ENCODE assay signal across 30 cellular contexts in the genomic region with DNA sequence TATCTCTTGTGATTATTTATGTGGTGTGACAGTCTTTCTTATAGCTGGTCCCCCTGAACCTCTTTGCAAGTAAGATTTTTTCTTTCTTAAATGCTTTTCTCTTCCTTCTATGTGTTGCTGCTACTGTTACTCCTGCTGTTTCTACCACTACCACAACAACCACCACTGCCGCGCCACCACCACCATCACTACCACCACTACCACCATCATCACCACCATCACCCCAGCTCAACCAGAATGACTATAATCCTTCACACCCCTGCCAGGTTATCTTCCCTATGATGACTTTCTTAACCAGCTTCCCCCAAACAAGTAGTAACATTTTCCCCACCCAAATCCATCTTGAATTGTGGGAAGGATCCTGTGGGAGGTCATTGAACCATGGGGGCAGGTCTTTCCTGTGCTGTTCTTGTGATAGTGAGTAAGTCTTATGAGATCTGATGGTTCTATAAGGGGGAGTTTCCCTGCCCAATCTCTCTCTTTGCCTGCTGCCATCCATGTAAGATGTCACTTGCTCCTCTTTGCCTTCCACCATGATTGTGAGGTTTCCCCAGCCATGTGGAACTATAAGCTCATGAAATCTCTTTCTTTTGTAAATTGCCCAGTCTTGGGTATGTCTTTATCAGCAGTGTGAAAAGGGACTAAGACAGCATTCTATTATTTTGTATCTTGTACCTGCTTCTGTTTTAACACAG. TPM values are rescaled to one million over a fixed set of nuclear protein-coding genes. Genes with fewer than 3 reads are reported as not detected.
DNase-seq lines count a peak whose midpoint lies in the region; ATAC-seq, FAIRE-seq and TF ChIP-seq lines count a peak whose summit lies in the region.
"Had no signal": no experiment of that assay in that cellular context is flagged by ENCODE, and none has a peak within 500 bp of the region (broad histone marks: within the 10 kb centered on the region; RNA-seq: fewer than 3 reads in every experiment).

No MANE protein-coding gene starts in this region.

- CTCF ChIA-PET in activated CD8-positive, alpha-beta T cell treated with anti-CD3 and anti-CD28 coated beads for 36 hours (lab: Charles Lee), result interaction anchor here (0.8 to 1.7 kb wide), 2 partner anchors 59 to 127 kb away, joined by 3 to 5 read pairs; no protein-coding TSS in a partner anchor

- H3K36me3 ChIP-seq in BLaER1 (peaks cover 30% of the 10 kb centered on the region), pancreas (no peaks in the 10 kb centered on the region)
- peaks cover 9% of the 10 kb centered on the region for H3K36me3 ChIP-seq in CD4-positive, CD25-positive, alpha-beta regulatory T cell (ENCODE audit: control insufficient read depth, insufficient read depth, low read length)
- H3K36me3 ChIP-seq: heart left ventricle, suprapubic skin, WERI-Rb-1 had no signal

- WGBS in pancreas, 2 donors, result 94 to 100% methylated on average over 2 of the region's 2 CpGs

- peaks cover 30% of the 10 kb centered on the region for H3K36me3 Mint-ChIP-seq in CD4-positive, CD25-positive, alpha-beta regulatory T cell
- H3K36me3 Mint-ChIP-seq in activated CD8-positive, alpha-beta T cell treated with anti-CD3 and anti-CD28 coated beads for 36 hours (ENCODE audit: low read depth), result peaks cover 10% of the 10 kb centered on the region
- peaks cover 0 to 4% (median 0%) of the 10 kb centered on the region in 3 donors for H3K36me3 Mint-ChIP-seq in immature natural killer cell

- H3K4me1 ChIP-seq in BLaER1 (peaks cover 83% of the 10 kb centered on the region), pancreas (peaks cover 6 to 27% (median 6%) of the 10 kb centered on the region in 3 donors)
- H3K4me1 ChIP-seq in CD4-positive, CD25-positive, alpha-beta regulatory T cell (ENCODE audit: control insufficient read depth, insufficient read depth, low read length, poor library complexity, severe bottlenecking), result peaks cover 66% of the 10 kb centered on the region
- H3K4me1 ChIP-seq: psoas muscle had no signal

- H3K9me3 ChIP-seq in BLaER1 (peaks cover 31% of the 10 kb centered on the region), pancreas (no peaks in the 10 kb centered on the region)
- H3K9me3 ChIP-seq in CD4-positive, CD25-positive, alpha-beta regulatory T cell (ENCODE audit: control insufficient read depth in 2 of 2, low read length in 2 of 2), result no peaks in the 10 kb centered on the region
- H3K9me3 ChIP-seq: heart left ventricle, psoas muscle, suprapubic skin had no signal

- peak overlapping the region in 3 of 4 donors; percentile 27 to 59 (median 59) for H3K4me3 Mint-ChIP-seq in CD4-positive, CD25-positive, alpha-beta regulatory T cell
- H3K4me3 Mint-ChIP-seq in activated CD8-positive, alpha-beta T cell treated with anti-CD3 and anti-CD28 coated beads for 36 hours, result peak overlapping the region; percentile 0
- peak overlapping the region; percentile 11 to 72 (median 33) for H3K4me3 Mint-ChIP-seq in immature natural killer cell
- H3K4me3 Mint-ChIP-seq: CD14-positive monocyte had no signal

- H4K20me1 ChIP-seq in BLaER1, result peaks cover 82% of the 10 kb centered on the region

- intact Hi-C loops in activated CD8-positive, alpha-beta T cell treated with anti-CD3 and anti-CD28 coated beads for 36 hours (cut with micrococcal nuclease), result no loop called here
- intact Hi-C loops in pancreas (cut with DNase I), result no loop called here

- no peak overlapping the region for H3K4me3 ChIP-seq in BLaER1
- H3K4me3 ChIP-seq in CD4-positive, CD25-positive, alpha-beta regulatory T cell (ENCODE audit: low read depth, low read length), result no peak overlapping the region
- H3K4me3 ChIP-seq in pancreas, result no peak overlapping the region
- H3K4me3 ChIP-seq: dorsolateral prefrontal cortex, heart left ventricle, psoas muscle, suprapubic skin had no signal

- no peak for TF ChIP-seq CTCF in activated CD8-positive, alpha-beta T cell treated with anti-CD3 and anti-CD28 coated beads for 36 hours (IDR thresholded peaks at IDR 0.05)
- TF ChIP-seq CTCF in pancreas (IDR thresholded peaks at IDR 0.05), result no peak

- H3K4me2 ChIP-seq in BLaER1, result 0 out of 2 replicates have a peak overlapping the region, but pooled peaks have one; percentile 45

- ATAC-seq in CD4-positive, CD25-positive, alpha-beta regulatory T cell (ENCODE audit: low read depth in 2 of 2), result no peak
- peak; percentile 27 for ATAC-seq in activated CD8-positive, alpha-beta T cell treated with anti-CD3 and anti-CD28 coated beads for 36 hours
- ATAC-seq in HG03354 (IDR thresholded peaks at IDR 0.05; ENCODE audit: poor library complexity, severe bottlenecking, unreplicated experiment) (no peak), pancreas (no peak)
- ATAC-seq: heart left ventricle, left ventricle myocardium superior, psoas muscle had no signal

- H3K9me3 Mint-ChIP-seq in CD4-positive, CD25-positive, alpha-beta regulatory T cell, result peaks cover 0 to 3% (median 0%) of the 10 kb centered on the region in 7 donors
- peaks cover 6% of the 10 kb centered on the region for H3K9me3 Mint-ChIP-seq in activated CD8-positive, alpha-beta T cell treated with anti-CD3 and anti-CD28 coated beads for 36 hours
- H3K9me3 Mint-ChIP-seq in immature natural killer cell, result no peaks in the 10 kb centered on the region

- H3K27me3 Mint-ChIP-seq in CD4-positive, CD25-positive, alpha-beta regulatory T cell, result no peaks in the 10 kb centered on the region
- H3K27me3 Mint-ChIP-seq in activated CD8-positive, alpha-beta T cell treated with anti-CD3 and anti-CD28 coated beads for 36 hours, result no peaks in the 10 kb centered on the region
- peaks cover 4 to 6% (median 6%) of the 10 kb centered on the region in 3 donors for H3K27me3 Mint-ChIP-seq in immature natural killer cell (ENCODE audit: low read depth in 3 of 3)

- H3K27me3 ChIP-seq in BLaER1 (no peaks in the 10 kb centered on the region), pancreas (no peaks in the 10 kb centered on the region)
- H3K27me3 ChIP-seq in CD4-positive, CD25-positive, alpha-beta regulatory T cell (ENCODE audit: control insufficient read depth, insufficient read depth, low read length), result no peaks in the 10 kb centered on the region
- H3K27me3 ChIP-seq: heart left ventricle had no signal

- peak overlapping the region; percentile 44 to 98 (median 80) for H3K27ac Mint-ChIP-seq in CD4-positive, CD25-positive, alpha-beta regulatory T cell
- peak overlapping the region; percentile 2 for H3K27ac Mint-ChIP-seq in activated CD8-positive, alpha-beta T cell treated with anti-CD3 and anti-CD28 coated beads for 36 hours
- H3K27ac Mint-ChIP-seq in immature natural killer cell, result peak overlapping the region; percentile 40 to 77 (median 63)

- DNase-seq in CD4-positive, CD25-positive, alpha-beta regulatory T cell, result no peak
- no peak for DNase-seq in activated CD8-positive, alpha-beta T cell treated with anti-CD3 and anti-CD28 coated beads for 36 hours
- DNase-seq in immature natural killer cell (peak in 1 of 3 donors; percentile 28), pancreas (no peak), anterior cingulate cortex (lab: John Stamatoyannopoulos, UW) (no peak)
- no peak for DNase-seq in effector CD8-positive, alpha-beta T cell (lab: John Stamatoyannopoulos, UW)
- DNase-seq: activated naive CD4-positive, alpha-beta T cell treated with Interleukin-2 at 50 U/mL for 16 hours; DND-41; dorsolateral prefrontal cortex; foreskin melanocyte; GF-D8; heart left ventricle; IMR-90; kidney; left ventricle myocardium superior; NCI-H1048; NCI-H1694; NCI-H446 treated with DMSO at 0.1 percent for 48 hours; NCI-H774; nucleus accumbens; psoas muscle; SIG-M5; stimulated activated CD4-positive, alpha-beta T cell treated with anti-CD3 and anti-CD28 coated beads, Interleukin-4, amount 100 ng/mL, for 1 hour; WERI-Rb-1 had no signal

- FAIRE-seq in pancreas (lab: Jason Lieb, UNC), result no peak
- FAIRE-seq: D721Med, kidney, RCC 7860 had no signal

- H3K27ac ChIP-seq in BLaER1, result no peak overlapping the region
- H3K27ac ChIP-seq in CD4-positive, CD25-positive, alpha-beta regulatory T cell (ENCODE audit: insufficient read depth, low read length, poor library complexity, severe bottlenecking), result peak overlapping the region; percentile 26
- no peak overlapping the region for H3K27ac ChIP-seq in pancreas
- H3K27ac ChIP-seq: dorsolateral prefrontal cortex, heart left ventricle, psoas muscle, suprapubic skin, WERI-Rb-1 had no signal

- H3K9ac ChIP-seq in BLaER1, result no peak overlapping the region

- H3K4me1 Mint-ChIP-seq in CD4-positive, CD25-positive, alpha-beta regulatory T cell, result peaks cover 38 to 93% (median 77%) of the 10 kb centered on the region in 4 donors
- H3K4me1 Mint-ChIP-seq in activated CD8-positive, alpha-beta T cell treated with anti-CD3 and anti-CD28 coated beads for 36 hours (ENCODE audit: low read depth), result peaks cover 51% of the 10 kb centered on the region
- peaks cover 88 to 94% of the 10 kb centered on the region in 2 donors for H3K4me1 Mint-ChIP-seq in immature natural killer cell

- POLR2A ChIA-PET in activated CD8-positive, alpha-beta T cell treated with anti-CD3 and anti-CD28 coated beads for 36 hours (lab: Charles Lee), result interaction anchor here (1.2 kb wide), 1 partner anchor 9 kb away, joined by 4 read pairs; no protein-coding TSS in a partner anchor

RNA-seq across cellular contexts. Expression of a gene that starts 52.2 kb away (rescaled TPM):
- 192 TPM for total RNA-seq in CD4-positive, CD25-positive, alpha-beta regulatory T cell
- 100 to 1,000 TPM in 2 of 4 donors, 10 to 100 TPM in 2; 70.2 to 114 (median 99.5) TPM for polyA plus RNA-seq in CD4-positive, CD25-positive, alpha-beta regulatory T cell
- total RNA-seq in activated CD8-positive, alpha-beta T cell treated with anti-CD3 and anti-CD28 coated beads for 36 hours, result 10 to 100 TPM; 30.9 to 33.9 TPM
- polyA plus RNA-seq in immature natural killer cell (10 to 100 TPM; 42.5 to 90.1 (median 78.4) TPM), pancreas (1 to 10 TPM; 1.1 to 2.9 TPM)
- 10 to 100 TPM in 3 of 6 donors, 1 to 10 TPM in 3; 3.8 to 14.8 (median 9.8) TPM for total RNA-seq in pancreas

Comparison
In these comparisons a context has a peak if more than half of its experiments do, and no peak if none do; other contexts are left out.
1. H3K27ac Mint-ChIP-seq: peak in every context shown above with its lines; median percentile 80 in CD4-positive, CD25-positive, alpha-beta regulatory T cell; 63 in immature natural killer cell; 2 in activated CD8-positive, alpha-beta T cell treated with anti-CD3 and anti-CD28 coated beads for 36 hours.
2. H3K4me3 Mint-ChIP-seq: peak in every context shown above with its lines; median percentile 59 in CD4-positive, CD25-positive, alpha-beta regulatory T cell; 33 in immature natural killer cell; 0 in activated CD8-positive, alpha-beta T cell treated with anti-CD3 and anti-CD28 coated beads for 36 hours.